8 cellular contexts compared by ENCODE assay signal in the genomic region with DNA sequence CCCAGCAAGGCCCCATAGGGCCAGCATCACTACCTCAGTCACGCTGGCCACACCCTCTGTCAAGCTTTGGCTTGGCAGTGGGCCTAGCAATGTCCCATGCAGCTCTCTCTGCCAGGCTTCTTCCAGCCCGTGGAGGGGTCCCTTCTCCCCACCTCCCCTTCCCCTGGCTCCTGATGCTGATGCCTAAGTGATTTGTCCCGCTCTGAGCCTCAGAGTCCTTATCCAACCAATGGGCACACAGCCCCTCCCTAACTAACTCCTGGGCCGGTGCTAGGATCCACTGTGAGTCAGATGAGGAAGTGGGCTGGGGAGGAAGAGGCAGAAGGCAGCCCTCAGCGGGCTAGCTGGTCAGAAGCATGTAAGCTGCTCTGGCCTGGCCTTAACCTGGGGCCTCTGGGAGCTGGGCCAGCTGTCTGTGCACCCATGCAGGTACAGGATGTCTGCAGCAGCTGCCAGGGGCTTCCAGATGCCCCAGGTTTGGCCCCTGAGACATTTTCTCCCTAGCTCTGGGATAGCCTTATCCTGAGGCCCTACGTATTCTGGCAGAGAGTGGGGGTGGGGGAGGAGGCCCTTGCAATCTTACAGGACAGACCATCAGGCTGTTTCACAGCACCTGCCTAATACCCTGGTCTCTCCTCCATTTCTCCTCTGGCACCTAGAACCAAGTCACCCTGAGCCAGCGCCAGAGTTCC. TPM values are rescaled to one million over a fixed set of nuclear protein-coding genes. Genes with fewer than 3 reads are reported as not detected.
DNase-seq lines count a peak whose midpoint lies in the region; ATAC-seq, FAIRE-seq and TF ChIP-seq lines count a peak whose summit lies in the region.

No MANE protein-coding gene starts in this region.

- peak; percentile 82 for DNase-seq in AG08395 (ENCODE audit: low spot score)
- no peak for DNase-seq in GM18507 (ENCODE audit: extremely low spot score, insufficient read length, low read depth)
- no peak for DNase-seq in SJCRH30
- DNase-seq in mesothelial cell of epicardium (ENCODE audit: low spot score in 2 of 2, unreplicated experiment in 2 of 2), result no peak
- DNase-seq in stimulated activated CD4-positive, alpha-beta T cell treated with anti-CD3 and anti-CD28 coated beads, Interleukin-4, amount 100 ng/mL, for 1 hour, result no peak

- no peaks in the 10 kb centered on the region for H3K27me3 Mint-ChIP-seq in mesothelial cell of epicardium (ENCODE audit: low read depth)

- H3K27me3 ChIP-seq in SJCRH30 (no peaks in the 10 kb centered on the region), endocrine pancreas (ENCODE audit: control insufficient read depth, insufficient read depth, low read length) (no peaks in the 10 kb centered on the region)

- peak overlapping the region; percentile 94 for H3K4me3 Mint-ChIP-seq in mesothelial cell of epicardium

- WGBS in urinary bladder, result 21% methylated on average over 7 of the region's 7 CpGs

- H3K9me3 Mint-ChIP-seq in mesothelial cell of epicardium, result no peaks in the 10 kb centered on the region

- peaks cover 34% of the 10 kb centered on the region for H3K4me1 Mint-ChIP-seq in mesothelial cell of epicardium

- H3K36me3 ChIP-seq in SJCRH30 (no peaks in the 10 kb centered on the region; the same call in 1 of the 2 replicates), endocrine pancreas (ENCODE audit: control insufficient read depth, insufficient read depth, low read length) (no peaks in the 10 kb centered on the region), urinary bladder (ENCODE audit: insufficient read depth) (no peaks in the 10 kb centered on the region)

- no peak for TF ChIP-seq CTCF in mesothelial cell of epicardium (IDR thresholded peaks at IDR 0.05; ENCODE audit: unreplicated experiment)

- no peaks in the 10 kb centered on the region for H3K9me3 ChIP-seq in SJCRH30 (replicated peaks)
- H3K9me3 ChIP-seq in endocrine pancreas (ENCODE audit: control insufficient read depth, low read length), result no peaks in the 10 kb centered on the region

- ATAC-seq in HG03139 (IDR thresholded peaks at IDR 0.05; ENCODE audit: unreplicated experiment), result peak; percentile 59

- peaks cover 8% of the 10 kb centered on the region for H3K36me3 Mint-ChIP-seq in mesothelial cell of epicardium

- H3K27ac ChIP-seq in SJCRH30 (peak overlapping the region; percentile 48), urinary bladder (ENCODE audit: low read depth) (no peak overlapping the region)

- H3K9ac ChIP-seq in endocrine pancreas (ENCODE audit: control insufficient read depth, insufficient read depth, low read length), result peak overlapping the region; percentile 45

- H3K4me3 ChIP-seq in SJCRH30 (peak overlapping the region; percentile 88), endocrine pancreas (ENCODE audit: control insufficient read depth, insufficient read depth, low read length) (no peak overlapping the region), urinary bladder (ENCODE audit: low read depth, low read length) (peak overlapping the region; percentile 80)

- H3K4me1 ChIP-seq in SJCRH30 (peaks cover 7% of the 10 kb centered on the region), endocrine pancreas (ENCODE audit: control insufficient read depth, insufficient read depth, low read length) (peaks cover 3% of the 10 kb centered on the region), urinary bladder (ENCODE audit: insufficient read depth) (no peaks in the 10 kb centered on the region)

- H3K27ac Mint-ChIP-seq in mesothelial cell of epicardium, result peak overlapping the region; percentile 93

- peak; percentile 95 for FAIRE-seq in GM18507 (lab: Jason Lieb, UNC)

RNA-seq across cellular contexts. Expression of gene ZBTB47, which starts 0.7 kb away (rescaled TPM):
- total RNA-seq in SJCRH30 (2014; rRNA removed; shearing (Covaris generic)), result 3.5 and 4.0 TPM in 2 replicates
- total RNA-seq in mesothelial cell of epicardium (22.4 to 23.6 TPM (median 23.0 TPM) in 3 replicates), urinary bladder (17.1 TPM)
- 48.2 TPM for polyA plus RNA-seq in urinary bladder

RNA-seq across cellular contexts. Expression of gene KLHL40, which starts 32.6 kb away (rescaled TPM):
- 0.59 and 0.71 TPM in 2 replicates for total RNA-seq in SJCRH30 (2014; rRNA removed; shearing (Covaris generic))
- total RNA-seq in mesothelial cell of epicardium (not detected in 3 replicates), urinary bladder (3.5 TPM)
- polyA plus RNA-seq in urinary bladder, result 0.06 TPM

RNA-seq across cellular contexts. Expression of gene HHATL, which starts 49.8 kb away (rescaled TPM):
- not detected in 2 replicates for total RNA-seq in SJCRH30 (2014; rRNA removed; shearing (Covaris generic))
- not detected in 3 replicates for total RNA-seq in mesothelial cell of epicardium
- total RNA-seq in urinary bladder, result 0.69 TPM
- polyA plus RNA-seq in urinary bladder, result 0.08 TPM

RNA-seq across cellular contexts. Expression of gene NKTR, which starts 52.3 kb away (rescaled TPM):
- total RNA-seq in SJCRH30 (2014; rRNA removed; shearing (Covaris generic)), result 25.9 and 40.6 TPM in 2 replicates
- total RNA-seq in mesothelial cell of epicardium (185 to 201 TPM (median 192 TPM) in 3 replicates), urinary bladder (367 TPM)
- 19.9 TPM for polyA plus RNA-seq in urinary bladder
